ENCODE assay signal across 18 cellular contexts in the genomic region with DNA sequence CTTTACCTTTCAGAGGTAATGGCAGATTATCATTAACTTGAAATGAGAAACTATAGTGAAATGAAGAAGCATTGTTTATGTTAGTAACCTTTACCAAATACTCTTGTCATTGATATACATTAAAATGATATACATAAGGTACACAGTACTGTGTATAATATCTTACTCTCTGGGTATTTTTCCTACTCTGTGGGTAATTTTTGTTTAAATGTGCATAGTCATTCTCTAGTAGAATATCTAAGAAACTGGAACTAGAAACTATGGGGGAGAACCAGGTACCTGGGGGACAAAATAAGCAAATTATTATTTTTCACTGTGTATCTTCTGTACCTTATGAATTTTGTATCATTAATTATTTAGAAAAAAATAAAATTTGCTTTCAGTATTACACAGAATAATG.
"Had no signal": no experiment of that assay in that cellular context is flagged by ENCODE, and none has a peak within 500 bp of the region (broad histone marks: within the 10 kb centered on the region; RNA-seq: fewer than 3 reads in every experiment).

No MANE protein-coding gene starts in this region.

- H3K27me3 Mint-ChIP-seq: naive thymus-derived CD8-positive, alpha-beta T cell; progenitor cell of endocrine pancreas had no signal

- H3K27me3 ChIP-seq: heart left ventricle, pancreas had no signal

- H3K4me3 Mint-ChIP-seq: naive thymus-derived CD8-positive, alpha-beta T cell; neural crest cell had no signal

- FAIRE-seq: endometrium, frontal cortex, pancreas had no signal

- H3K4me3 ChIP-seq: coronary artery, heart left ventricle, mucosa of descending colon, pancreas, smooth muscle cell had no signal

- H3K9me3 Mint-ChIP-seq: naive thymus-derived CD8-positive, alpha-beta T cell; neural crest cell had no signal

- DNase-seq: effector memory CD4-positive, alpha-beta T cell; heart left ventricle; hippocampal formation; kidney glomerular epithelial cell; mucosa of descending colon; naive thymus-derived CD8-positive, alpha-beta T cell; pancreas; right cardiac atrium; stimulated activated CD4-positive, alpha-beta T cell treated with anti-CD3 and anti-CD28 coated beads, Interleukin-2, amount 100 ng/mL, for 48 hours; stimulated activated naive CD4-positive, alpha-beta T cell treated with Interleukin-2 at 50 U/mL for 16 hours; trophoblast cell had no signal

- H3K4me1 ChIP-seq: pancreas had no signal

- H3K9me3 ChIP-seq: heart left ventricle, mucosa of descending colon, pancreas had no signal

- H3K27ac ChIP-seq: coronary artery, heart left ventricle, pancreas had no signal

- ATAC-seq: esophagus mucosa; heart left ventricle; mucosa of descending colon; naive thymus-derived CD8-positive, alpha-beta T cell; pancreas; right cardiac atrium had no signal
